In genomic region chr22:21434378-21435233, GRCh38 we compare ENCODE assay signal across 9 cellular contexts. TPM values are rescaled to one million over a fixed set of nuclear protein-coding genes. Genes with fewer than 3 reads are reported as not detected.
A peak's percentile ranks its signal among the peaks of the same experiment; 100 is the strongest.
DNase-seq lines count a peak whose midpoint lies in the region; ATAC-seq, FAIRE-seq and TF ChIP-seq lines count a peak whose summit lies in the region.
"Not testable (repeated sequence)": the region's sequence is repeated elsewhere in the genome, so short reads cannot be mapped to it uniquely, and the experiment has no call there.
"Had no signal": no experiment of that assay in that cellular context is flagged by ENCODE, and none has a peak within 500 bp of the region (broad histone marks: within the 10 kb centered on the region; RNA-seq: fewer than 3 reads in every experiment).

No MANE protein-coding gene starts in this region.

- in situ Hi-C loops in GM12878 (cut with MboI): not testable (repeated sequence)

- peak; percentile 93 for ATAC-seq in CD4-positive, alpha-beta T cell (ENCODE audit: poor library complexity)
- peak; percentile 93 for ATAC-seq in T-helper 17 cell
- ATAC-seq in activated CD8-positive, alpha-beta T cell treated with anti-CD3 and anti-CD28 coated beads, Interleukin-2, amount 10 ng/mL, durations not matched to agents 7 days and 5 days: peak; percentile 56
- peak; percentile 96 for ATAC-seq in activated T-helper 17 cell treated with anti-CD3 and anti-CD28 coated beads, Interleukin-2, amount 50 U/mL, for 72 hours (replicated peaks)
- peak; percentile 52 for ATAC-seq in GM12878
- ATAC-seq in naive thymus-derived CD8-positive, alpha-beta T cell: peak; percentile 88 to 89
- ATAC-seq in stimulated activated memory B cell treated with anti-CD40 and anti-IgM and Interleukin-4, amounts not matched to agents 10 μg/mL and 1 μg/mL and 100 μg/mL, for 72 hours: peak; percentile 48

- not testable (repeated sequence) for H3K79me2 ChIP-seq in GM12878 (ENCODE audit: control insufficient read depth, insufficient read depth, low read length)

- not testable (repeated sequence) for TF ChIP-seq RAD21 in GM12878 (IDR thresholded peaks at IDR 0.05; ENCODE audit: insufficient read depth, low read depth, low read length)

- H3K4me3 ChIP-seq in GM12878: not testable (repeated sequence)

- not testable (repeated sequence) for H3K4me3 Mint-ChIP-seq in CD4-positive, alpha-beta T cell; T-helper 17 cell; activated CD8-positive, alpha-beta T cell treated with anti-CD3 and anti-CD28 coated beads, Interleukin-2, amount 10 ng/mL, durations not matched to agents 7 days and 5 days; activated T-helper 17 cell treated with anti-CD3 and anti-CD28 coated beads, Interleukin-2, amount 50 U/mL, for 72 hours; naive thymus-derived CD8-positive, alpha-beta T cell; stimulated activated memory B cell treated with anti-CD40 and anti-IgM and Interleukin-4, amounts not matched to agents 10 μg/mL and 1 μg/mL and 100 μg/mL, for 72 hours

- intact Hi-C loops in CD4-positive, alpha-beta T cell (cut with DNase I, micrococcal nuclease); GM12878 (cut with micrococcal nuclease; ENCODE audit: unreplicated experiment): not testable (repeated sequence)

- not testable (repeated sequence) for H3K36me3 Mint-ChIP-seq in CD4-positive, alpha-beta T cell (ENCODE audit: low read depth); T-helper 17 cell (ENCODE audit: low read depth); activated CD8-positive, alpha-beta T cell treated with anti-CD3 and anti-CD28 coated beads, Interleukin-2, amount 10 ng/mL, durations not matched to agents 7 days and 5 days (ENCODE audit: low read depth); activated T-helper 17 cell treated with anti-CD3 and anti-CD28 coated beads, Interleukin-2, amount 50 U/mL, for 72 hours (ENCODE audit: low read depth); naive thymus-derived CD8-positive, alpha-beta T cell; stimulated activated memory B cell treated with anti-CD40 and anti-IgM and Interleukin-4, amounts not matched to agents 10 μg/mL and 1 μg/mL and 100 μg/mL, for 72 hours

- SMC1A ChIA-PET in GM12878 (lab: Charles Lee; ENCODE audit: uncharacterized antibody, unreplicated experiment): not testable (repeated sequence)

- BruUV-seq in GM12878 (replicated peaks; lab: Mats Ljungman, UMichigan): not testable (repeated sequence)

- no CpG with 5 or more reads among the region's 15 CpGs for WGBS in GM12878 (ENCODE audit: insufficient coverage, insufficient replicate concordance, low lambda C conversion rate, missing lambda C conversion rate)

- H3K27me3 ChIP-seq in CD4-positive, alpha-beta T cell (ENCODE audit: control insufficient read depth, insufficient read depth, low read length); GM12878 (replicated peaks in 1 of 2; ENCODE audit: control insufficient read depth in 2 of 2, insufficient read depth in 2 of 2, low read length in 1 of 2): not testable (repeated sequence)

- H3K27me3 Mint-ChIP-seq in CD4-positive, alpha-beta T cell; T-helper 17 cell; activated CD8-positive, alpha-beta T cell treated with anti-CD3 and anti-CD28 coated beads, Interleukin-2, amount 10 ng/mL, durations not matched to agents 7 days and 5 days (ENCODE audit: low read depth); activated T-helper 17 cell treated with anti-CD3 and anti-CD28 coated beads, Interleukin-2, amount 50 U/mL, for 72 hours; naive thymus-derived CD8-positive, alpha-beta T cell; stimulated activated memory B cell treated with anti-CD40 and anti-IgM and Interleukin-4, amounts not matched to agents 10 μg/mL and 1 μg/mL and 100 μg/mL, for 72 hours: not testable (repeated sequence)

- H3K4me1 Mint-ChIP-seq in CD4-positive, alpha-beta T cell (ENCODE audit: low read depth); T-helper 17 cell; activated CD8-positive, alpha-beta T cell treated with anti-CD3 and anti-CD28 coated beads, Interleukin-2, amount 10 ng/mL, durations not matched to agents 7 days and 5 days (ENCODE audit: low read depth); activated T-helper 17 cell treated with anti-CD3 and anti-CD28 coated beads, Interleukin-2, amount 50 U/mL, for 72 hours; naive thymus-derived CD8-positive, alpha-beta T cell; stimulated activated memory B cell treated with anti-CD40 and anti-IgM and Interleukin-4, amounts not matched to agents 10 μg/mL and 1 μg/mL and 100 μg/mL, for 72 hours: not testable (repeated sequence)

- not testable (repeated sequence) for TF ChIP-seq POLR2A in GM12878 (IDR thresholded peaks at IDR 0.05; ENCODE audit: low read depth, low read length)

- not testable (repeated sequence) for H4K20me1 ChIP-seq in GM12878 (ENCODE audit: control insufficient read depth, insufficient read depth)

- CTCF ChIA-PET in CD4-positive, alpha-beta T cell (lab: Charles Lee); activated CD8-positive, alpha-beta T cell treated with anti-CD3 and anti-CD28 coated beads, Interleukin-2, amount 10 ng/mL, durations not matched to agents 7 days and 5 days (lab: Charles Lee); GM12878 (lab: Yijun Ruan, JAX): not testable (repeated sequence)

- not testable (repeated sequence) for H3K9me3 ChIP-seq in CD4-positive, alpha-beta T cell (ENCODE audit: control insufficient read depth, low read length); T-helper 17 cell (ENCODE audit: control insufficient read depth, low read length, poor library complexity, severe bottlenecking); GM12878 (replicated peaks; ENCODE audit: control insufficient read depth, insufficient read depth, low read length)

- TF ChIP-seq CTCF in CD4-positive, alpha-beta T cell (IDR thresholded peaks at IDR 0.05); GM12878 (IDR thresholded peaks at IDR 0.05 in 2 of 3, conservative IDR thresholded peaks at IDR 0.05 in 1 of 3; ENCODE audit: control insufficient read depth in 2 of 3, extremely low read depth in 1 of 3, insufficient read depth in 1 of 3, low read depth in 3 of 3, low read length in 3 of 3): not testable (repeated sequence)

- not testable (repeated sequence) for H3K9ac ChIP-seq in GM12878 (ENCODE audit: control insufficient read depth, insufficient read depth, low read length)

- not testable (repeated sequence) for TF ChIP-seq EP300 in GM12878 (IDR thresholded peaks at IDR 0.05; ENCODE audit: borderline replicate concordance in 1 of 2, control insufficient read depth in 1 of 2, low read depth in 2 of 2, low read length in 2 of 2)

- not testable (repeated sequence) for H3K4me1 ChIP-seq in GM12878 (ENCODE audit: control insufficient read depth, insufficient read depth, low read length)

- H3K4me2 ChIP-seq in GM12878 (ENCODE audit: control insufficient read depth, insufficient read depth): not testable (repeated sequence)

- not testable (repeated sequence) for FAIRE-seq in GM12878 (lab: Jason Lieb, UNC)

- RAD21 ChIA-PET in GM12878 (lab: Charles Lee; ENCODE audit: unreplicated experiment): not testable (repeated sequence)

- POLR2A ChIA-PET in CD4-positive, alpha-beta T cell (lab: Charles Lee); activated CD8-positive, alpha-beta T cell treated with anti-CD3 and anti-CD28 coated beads, Interleukin-2, amount 10 ng/mL, durations not matched to agents 7 days and 5 days (lab: Charles Lee); GM12878 (lab: Charles Lee); naive thymus-derived CD8-positive, alpha-beta T cell (lab: Charles Lee): not testable (repeated sequence)

- not testable (repeated sequence) for H3K9me3 Mint-ChIP-seq in CD4-positive, alpha-beta T cell; activated CD8-positive, alpha-beta T cell treated with anti-CD3 and anti-CD28 coated beads, Interleukin-2, amount 10 ng/mL, durations not matched to agents 7 days and 5 days (ENCODE audit: insufficient read depth); activated T-helper 17 cell treated with anti-CD3 and anti-CD28 coated beads, Interleukin-2, amount 50 U/mL, for 72 hours; naive thymus-derived CD8-positive, alpha-beta T cell; stimulated activated memory B cell treated with anti-CD40 and anti-IgM and Interleukin-4, amounts not matched to agents 10 μg/mL and 1 μg/mL and 100 μg/mL, for 72 hours

- not testable (repeated sequence) for H2AFZ ChIP-seq in GM12878 (ENCODE audit: control insufficient read depth, low read depth, low read length)

- not testable (repeated sequence) for H3K27ac ChIP-seq in CD4-positive, alpha-beta T cell (ENCODE audit: low read depth, low read length); GM12878 (ENCODE audit: control insufficient read depth, insufficient read depth)

- H3K27ac Mint-ChIP-seq in CD4-positive, alpha-beta T cell; T-helper 17 cell; activated CD8-positive, alpha-beta T cell treated with anti-CD3 and anti-CD28 coated beads, Interleukin-2, amount 10 ng/mL, durations not matched to agents 7 days and 5 days; activated T-helper 17 cell treated with anti-CD3 and anti-CD28 coated beads, Interleukin-2, amount 50 U/mL, for 72 hours; naive thymus-derived CD8-positive, alpha-beta T cell; stimulated activated memory B cell treated with anti-CD40 and anti-IgM and Interleukin-4, amounts not matched to agents 10 μg/mL and 1 μg/mL and 100 μg/mL, for 72 hours: not testable (repeated sequence)

- not testable (repeated sequence) for H3K36me3 ChIP-seq in GM12878 (ENCODE audit: control insufficient read depth in 2 of 2, insufficient read depth in 2 of 2, low read length in 1 of 2)

- not testable (repeated sequence) for DNase-seq in CD4-positive, alpha-beta T cell; T-helper 17 cell; activated CD8-positive, alpha-beta T cell treated with anti-CD3 and anti-CD28 coated beads, Interleukin-2, amount 10 ng/mL, durations not matched to agents 7 days and 5 days; GM12878 (ENCODE audit: low read depth, low spot score); naive thymus-derived CD8-positive, alpha-beta T cell

RNA-seq across cellular contexts. Expression of gene HIC2, which starts 17.4 kb away (rescaled TPM):
- 10 to 100 TPM in 1 of 2 experiments, 1 to 10 TPM in 1; 10.0 TPM for total RNA-seq in CD4-positive, alpha-beta T cell
- total RNA-seq in T-helper 17 cell (10 to 100 TPM; 11.5 to 11.9 TPM), GM12878 (2014; rRNA removed) (3.3 and 3.8 TPM in 2 replicates), GM12878 (2014; rRNA removed; fragmentation: Illumina TruSeq; extraction: Trizol) (1.8 TPM in 2 replicates), GM12878 (2021) (4.7 and 5.0 TPM in 2 replicates)
- total RNA-seq in activated CD8-positive, alpha-beta T cell treated with anti-CD3 and anti-CD28 coated beads, Interleukin-2, amount 10 ng/mL, durations not matched to agents 7 days and 5 days: 1 to 10 TPM; 4.1 to 4.8 TPM
- 1 to 10 TPM; 4.8 to 6.2 TPM for total RNA-seq in activated T-helper 17 cell treated with anti-CD3 and anti-CD28 coated beads, Interleukin-2, amount 50 U/mL, for 72 hours
- total RNA-seq in GM12878 (2013; cell fraction: nucleolus; rRNA removed): 11.3 and 12.3 TPM in 2 replicates
- 0.83 TPM for polyA plus RNA-seq in GM12878 (2011; ENCODE audit: low read depth)
- polyA plus RNA-seq in GM12878 (2011; rRNA removed) (1.4 and 1.6 TPM in 2 replicates), GM12878 (2014; fragmentation: Illumina TruSeq; extraction: Trizol) (0.62 and 1.3 TPM in 2 replicates), GM12878 (2014; fragmentation: Nextera tagmentation; extraction: Ambion mirVana) (under 1 TPM; 0.11 to 0.16 TPM), GM12878 (2014; rRNA removed) (2.7 and 3.2 TPM in 2 replicates), GM12878 (2016; fragmentation: Nextera tagmentation; extraction: Ambion mirVana) (under 1 TPM; 0.33 to 0.75 TPM)
- 1.9 and 2.3 TPM in 2 replicates for polyA plus RNA-seq in GM12878 (2011; cell fraction: cytosol; rRNA removed)
- 8.4 and 8.9 TPM in 2 replicates for polyA plus RNA-seq in GM12878 (2011; cell fraction: nucleus; rRNA removed)
- 2.5 and 3.7 TPM in 2 replicates for polyA plus RNA-seq in GM12878 (2012)
- polyA minus RNA-seq in GM12878 (2011; rRNA and poly(A)+ RNA removed): 2.6 and 4.1 TPM in 2 replicates
- polyA minus RNA-seq in GM12878 (2011; cell fraction: cytosol; rRNA and poly(A)+ RNA removed): 0.94 and 1.7 TPM in 2 replicates
- 2.7 and 4.4 TPM in 2 replicates for polyA minus RNA-seq in GM12878 (2011; cell fraction: nucleus; rRNA and poly(A)+ RNA removed)
- total RNA-seq in naive thymus-derived CD8-positive, alpha-beta T cell: 10 to 100 TPM; 11.1 to 11.3 TPM
- polyA plus RNA-seq in naive thymus-derived CD8-positive, alpha-beta T cell: 1 to 10 TPM in 2 of 3 donors, under 1 TPM in 1; 0.77 to 1.1 (median 1.0) TPM

RNA-seq across cellular contexts. Expression of gene TMEM191C, which starts 32.6 kb away (rescaled TPM):
- total RNA-seq in CD4-positive, alpha-beta T cell: 1 to 10 TPM; 3.9 to 4.3 TPM
- 1 to 10 TPM; 2.0 to 3.4 TPM for total RNA-seq in T-helper 17 cell
- 1 to 10 TPM; 1.1 to 2.4 TPM for total RNA-seq in activated CD8-positive, alpha-beta T cell treated with anti-CD3 and anti-CD28 coated beads, Interleukin-2, amount 10 ng/mL, durations not matched to agents 7 days and 5 days
- 1 to 10 TPM in 1 of 2 donors, under 1 TPM in 1; 0.82 to 5.2 TPM for total RNA-seq in activated T-helper 17 cell treated with anti-CD3 and anti-CD28 coated beads, Interleukin-2, amount 50 U/mL, for 72 hours
- total RNA-seq in GM12878 (2013; cell fraction: nucleolus; rRNA removed): 2.4 and 3.3 TPM in 2 replicates
- 1.1 and 1.9 TPM in 2 replicates for total RNA-seq in GM12878 (2014; rRNA removed)
- 0.36 and 0.37 TPM in 2 replicates for total RNA-seq in GM12878 (2014; rRNA removed; fragmentation: Illumina TruSeq; extraction: Trizol)
- total RNA-seq in GM12878 (2021): 1.3 and 1.4 TPM in 2 replicates
- 0.91 TPM for polyA plus RNA-seq in GM12878 (2011; ENCODE audit: low read depth)
- polyA plus RNA-seq in GM12878 (2011; rRNA removed): 1.2 and 1.9 TPM in 2 replicates
- polyA plus RNA-seq in GM12878 (2011; cell fraction: cytosol; rRNA removed): 2.2 and 3.9 TPM in 2 replicates
- polyA plus RNA-seq in GM12878 (2011; cell fraction: nucleus; rRNA removed): 18.8 and 26.2 TPM in 2 replicates
- 2.7 and 4.0 TPM in 2 replicates for polyA plus RNA-seq in GM12878 (2012)
- polyA plus RNA-seq in GM12878 (2014; fragmentation: Illumina TruSeq; extraction: Trizol): 0.25 and 0.26 TPM in 2 replicates
- polyA plus RNA-seq in GM12878 (2014; fragmentation: Nextera tagmentation; extraction: Ambion mirVana): under 1 TPM; 0.03 to 0.07 TPM
- polyA plus RNA-seq in GM12878 (2014; rRNA removed): 0.82 and 1.8 TPM in 2 replicates
- polyA plus RNA-seq in GM12878 (2016; fragmentation: Nextera tagmentation; extraction: Ambion mirVana): under 1 TPM; 0.13 to 0.51 TPM
- 0.77 TPM in 1 of 2 replicates, not detected in the other for polyA minus RNA-seq in GM12878 (2011; rRNA and poly(A)+ RNA removed)
- 3.6 TPM in 1 of 2 replicates, not detected in the other for polyA minus RNA-seq in GM12878 (2011; cell fraction: cytosol; rRNA and poly(A)+ RNA removed)
- polyA minus RNA-seq in GM12878 (2011; cell fraction: nucleus; rRNA and poly(A)+ RNA removed): 1.3 and 1.6 TPM in 2 replicates
- 1 to 10 TPM; 5.4 to 5.6 TPM for total RNA-seq in naive thymus-derived CD8-positive, alpha-beta T cell
- polyA plus RNA-seq in naive thymus-derived CD8-positive, alpha-beta T cell: 1 to 10 TPM; 1.0 to 1.5 (median 1.1) TPM

RNA-seq across cellular contexts. Expression of gene RIMBP3B, which starts 51.1 kb away (rescaled TPM):
- total RNA-seq in CD4-positive, alpha-beta T cell: under 1 TPM; 0.11 to 0.36 TPM
- total RNA-seq in T-helper 17 cell (not detected), GM12878 (2014; rRNA removed) (under 0.01 and 0.11 TPM in 2 replicates), GM12878 (2014; rRNA removed; fragmentation: Illumina TruSeq; extraction: Trizol) (0.04 and 0.05 TPM in 2 replicates), GM12878 (2021) (not detected in 2 replicates)
- under 1 TPM; 0.18 to 0.68 TPM for total RNA-seq in activated CD8-positive, alpha-beta T cell treated with anti-CD3 and anti-CD28 coated beads, Interleukin-2, amount 10 ng/mL, durations not matched to agents 7 days and 5 days
- total RNA-seq in activated T-helper 17 cell treated with anti-CD3 and anti-CD28 coated beads, Interleukin-2, amount 50 U/mL, for 72 hours: under 1 TPM; 0.13 to 0.39 TPM
- total RNA-seq in GM12878 (2013; cell fraction: nucleolus; rRNA removed): 0.13 and 0.17 TPM in 2 replicates
- polyA plus RNA-seq in GM12878 (2011; ENCODE audit: low read depth): not detected
- polyA plus RNA-seq in GM12878 (2011; rRNA removed) (not detected in 2 replicates), GM12878 (2014; fragmentation: Illumina TruSeq; extraction: Trizol) (0.04 TPM in 1 of 2 replicates, not detected in the other), GM12878 (2014; fragmentation: Nextera tagmentation; extraction: Ambion mirVana) (under 1 TPM in 1 of 2 experiments, not detected in 1; 0.02 TPM), GM12878 (2014; rRNA removed) (0.01 TPM in 2 replicates), GM12878 (2016; fragmentation: Nextera tagmentation; extraction: Ambion mirVana) (under 1 TPM; 0.12 to 0.21 TPM)
- under 0.01 TPM in 1 of 2 replicates, not detected in the other for polyA plus RNA-seq in GM12878 (2011; cell fraction: cytosol; rRNA removed)
- not detected in 2 replicates for polyA plus RNA-seq in GM12878 (2011; cell fraction: nucleus; rRNA removed)
- polyA plus RNA-seq in GM12878 (2012): not detected in 2 replicates
- 0.31 TPM in 1 of 2 replicates, not detected in the other for polyA minus RNA-seq in GM12878 (2011; rRNA and poly(A)+ RNA removed)
- polyA minus RNA-seq in GM12878 (2011; cell fraction: cytosol; rRNA and poly(A)+ RNA removed): not detected in 2 replicates
- polyA minus RNA-seq in GM12878 (2011; cell fraction: nucleus; rRNA and poly(A)+ RNA removed): 0.12 TPM in 1 of 2 replicates, not detected in the other
- 1 to 10 TPM in 1 of 2 experiments, under 1 TPM in 1; 0.80 to 2.4 TPM for total RNA-seq in naive thymus-derived CD8-positive, alpha-beta T cell
- polyA plus RNA-seq in naive thymus-derived CD8-positive, alpha-beta T cell: under 1 TPM; 0.16 to 0.59 (median 0.49) TPM
- total RNA-seq: Caco-2, HT-29 had no signal
